ENCODE assay signal across 16 cellular contexts in the genomic region with DNA sequence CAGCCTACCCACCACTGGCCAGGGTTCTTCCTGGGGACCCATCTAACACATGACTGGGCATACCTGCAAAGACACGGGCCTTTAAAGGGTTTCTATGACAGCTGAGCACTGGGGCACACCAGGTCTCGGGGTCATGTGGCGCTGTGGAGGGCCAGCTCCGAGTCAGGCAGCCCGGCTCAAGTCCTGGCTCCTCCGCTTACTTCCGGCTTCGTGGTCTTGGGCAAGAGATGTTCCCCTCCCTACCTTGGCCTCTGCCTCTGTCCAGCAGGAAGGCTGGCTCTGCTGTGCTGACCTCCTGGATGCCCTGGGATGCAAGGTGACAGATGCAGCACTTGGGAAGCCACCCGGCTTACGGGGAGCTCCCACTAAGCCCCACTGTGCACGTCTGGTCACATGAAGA. TPM values are rescaled to one million over a fixed set of nuclear protein-coding genes. Genes with fewer than 3 reads are reported as not detected.
DNase-seq lines count a peak whose midpoint lies in the region; ATAC-seq and TF ChIP-seq lines count a peak whose summit lies in the region.
"Had no signal": no experiment of that assay in that cellular context is flagged by ENCODE, and none has a peak within 500 bp of the region (broad histone marks: within the 10 kb centered on the region; RNA-seq: fewer than 3 reads in every experiment).

No MANE protein-coding gene starts in this region.

- DNase-seq in BE2C (peak; percentile 3), H7 (peak; percentile 53), esophagus muscularis mucosa (ENCODE audit: extremely low spot score) (no peak), posterior vena cava (ENCODE audit: low spot score) (peak; percentile 69), HT-29 (ENCODE audit: low spot score) (no peak), AG20443 (ENCODE audit: low spot score) (no peak), OCI-M2 (lab: John Stamatoyannopoulos, UW; ENCODE audit: unreplicated experiment) (no peak)
- DNase-seq: activated CD4-positive, alpha-beta T cell treated with anti-CD3 and anti-CD28 coated beads for 48 hours; effector CD8-positive, alpha-beta T cell; NCI-H1092 treated with DMSO at 0.1 percent for 48 hours; NCI-H2029; NCI-H446; OCI-M1; substantia nigra had no signal

- TF ChIP-seq EP300 in esophagus muscularis mucosa (IDR thresholded peaks at IDR 0.05), result no peak

- ATAC-seq in GM19395 (IDR thresholded peaks at IDR 0.05; ENCODE audit: unreplicated experiment), result no peak

- peak overlapping the region in 3 of 4 donors; percentile 17 to 38 (median 29) for H3K27ac ChIP-seq in esophagus muscularis mucosa (replicated peaks in 1 of 4)

- 65% methylated on average over 11 of the region's 11 CpGs for WGBS in esophagus muscularis mucosa

- H3K27me3 ChIP-seq in BE2C (no peaks in the 10 kb centered on the region), H7 (ENCODE audit: control insufficient read depth, insufficient read depth, low read length) (no peaks in the 10 kb centered on the region; the same call in none of the 2 replicates), esophagus muscularis mucosa (no peaks in the 10 kb centered on the region)

- H3K9me3 ChIP-seq in BE2C, result no peaks in the 10 kb centered on the region
- no peaks in the 10 kb centered on the region for H3K9me3 ChIP-seq in esophagus muscularis mucosa

- H3K36me3 ChIP-seq in BE2C (no peaks in the 10 kb centered on the region), H7 (replicated peaks; ENCODE audit: control insufficient read depth, insufficient read depth, low read length) (no peaks in the 10 kb centered on the region), esophagus muscularis mucosa (peaks cover 0 to 9% (median 4%) of the 10 kb centered on the region in 4 donors)

- no peak overlapping the region for H3K4me3 ChIP-seq in BE2C (ENCODE audit: low read depth, low read length)
- H3K4me3 ChIP-seq in H7 (ENCODE audit: insufficient read depth, low read depth, low read length), result no peak overlapping the region
- no peak overlapping the region for H3K4me3 ChIP-seq in esophagus muscularis mucosa
- H3K4me3 ChIP-seq: lung had no signal

- intact Hi-C loops in esophagus muscularis mucosa (cut with DNase I) (no loop called here), posterior vena cava (cut with DNase I) (no loop called here)

- TF ChIP-seq POLR2A in esophagus muscularis mucosa (IDR thresholded peaks at IDR 0.05; ENCODE audit: low read depth), result no peak

- peaks cover 6% of the 10 kb centered on the region for H3K4me1 ChIP-seq in BE2C
- peaks cover 24 to 51% (median 41%) of the 10 kb centered on the region in 4 donors for H3K4me1 ChIP-seq in esophagus muscularis mucosa

- TF ChIP-seq CTCF in BE2C (IDR thresholded peaks at IDR 0.05; ENCODE audit: low read depth, low read length), result no peak
- no peak for TF ChIP-seq CTCF in esophagus muscularis mucosa (IDR thresholded peaks at IDR 0.05)

RNA-seq across cellular contexts. Expression of a gene that starts 37.6 kb away (rescaled TPM):
- polyA plus RNA-seq in BE2C (2012; ENCODE audit: insufficient read depth, insufficient read length, low read depth), result not detected
- total RNA-seq in H7 (2014; rRNA removed; shearing (Covaris generic)), result 3.8 and 4.6 TPM in 2 replicates
- total RNA-seq in esophagus muscularis mucosa (10 to 100 TPM; 56.1 to 82.2 (median 67.2) TPM), posterior vena cava (100 to 1,000 TPM in 1 of 2 donors, 10 to 100 TPM in 1; 14.9 to 104 TPM)
- not detected in 2 replicates for total RNA-seq in HT-29 (2014; rRNA removed; shearing (Covaris generic))

Comparison
In these comparisons a context has a peak if more than half of its experiments do, and no peak if none do; other contexts are left out.
1. DNase-seq: peak in BE2C (single experiment), H7 (single experiment) and posterior vena cava (single experiment); none in esophagus muscularis mucosa (single experiment), HT-29 (single experiment), AG20443 (single experiment) and OCI-M2 (single experiment).